ENCODE assay signal across 25 cellular contexts in the genomic region with DNA sequence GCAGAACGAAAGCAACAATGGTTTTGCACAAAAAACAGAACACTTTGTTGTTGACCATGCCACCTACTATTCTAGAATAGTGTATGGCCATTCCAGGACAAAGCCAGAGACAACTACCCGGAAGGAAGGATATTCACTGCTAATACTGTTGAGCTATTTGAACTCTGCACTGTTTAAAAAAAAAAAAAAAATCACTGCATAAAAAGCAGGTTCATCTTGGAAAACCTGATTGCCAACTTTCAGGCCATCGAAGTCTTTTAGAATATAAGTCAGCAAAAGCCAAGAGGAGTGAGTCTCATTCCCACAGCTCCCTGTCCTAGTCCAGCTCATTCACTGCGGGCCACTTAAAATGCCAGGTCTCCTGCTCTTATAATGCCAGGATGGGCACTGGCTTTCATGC. TPM values are rescaled to one million over a fixed set of nuclear protein-coding genes. Genes with fewer than 3 reads are reported as not detected.
A peak's percentile ranks its signal among the peaks of the same experiment; 100 is the strongest.
DNase-seq lines count a peak whose midpoint lies in the region; ATAC-seq, FAIRE-seq and TF ChIP-seq lines count a peak whose summit lies in the region.
"Had no signal": no experiment of that assay in that cellular context is flagged by ENCODE, and none has a peak within 500 bp of the region (broad histone marks: within the 10 kb centered on the region; RNA-seq: fewer than 3 reads in every experiment).

No MANE protein-coding gene starts in this region.

- DNase-seq in Calu3, result peak; percentile 59
- no peak for DNase-seq in GM19239 (ENCODE audit: insufficient read length, low spot score)
- DNase-seq in NCI-H2107 (lab: John Stamatoyannopoulos, UW), result no peak
- no peak for DNase-seq in COLO829 (ENCODE audit: low spot score)
- DNase-seq: activated CD8-positive, alpha-beta T cell treated with anti-CD3 and anti-CD28 coated beads for 36 hours; activated T-cell treated with anti-CD3 and anti-CD28 coated beads for 4 hours; C1 segment of cervical spinal cord; dermis blood vessel endothelial cell; foreskin melanocyte; islet precursor cell; lower lobe of right lung; NCI-H187 treated with DMSO at 0.1 percent for 48 hours; NCI-H2227 treated with DMSO at 0.1 percent for 48 hours; OCI-M1; Right ventricle myocardium superior; substantia nigra had no signal

- no TSS peak for BruUV-seq in Calu3 (replicated peaks; lab: Mats Ljungman, UMichigan)

- H3K36me3 ChIP-seq in neuron (ENCODE audit: insufficient read depth, low read length), result peaks cover 48% of the 10 kb centered on the region
- H3K36me3 ChIP-seq: cardiac muscle cell, HAP-1 had no signal

- CTCF ChIA-PET in Calu3 (lab: Charles Lee), result interaction anchor here (0.5 to 1.2 kb wide), 7 partner anchors 13 to 813 kb away, joined by 3 to 9 read pairs (median 3); no protein-coding TSS in a partner anchor

- peaks cover 71% of the 10 kb centered on the region for H3K4me1 Mint-ChIP-seq in Calu3 (ENCODE audit: low read depth, unreplicated experiment)

- intact Hi-C loops in Calu3 (cut with micrococcal nuclease; ENCODE audit: unreplicated experiment), result no loop called here

- FAIRE-seq in GM19239 (lab: Jason Lieb, UNC), result no peak
- FAIRE-seq: D721Med, urothelium cell line had no signal

- no peaks in the 10 kb centered on the region for H3K27me3 Mint-ChIP-seq in Calu3 (ENCODE audit: unreplicated experiment)

- peaks cover 99% of the 10 kb centered on the region for H3K36me3 Mint-ChIP-seq in Calu3 (ENCODE audit: insufficient read depth, unreplicated experiment)

- ATAC-seq in esophagus mucosa (peak; percentile 4), GM21825 (IDR thresholded peaks at IDR 0.05; ENCODE audit: unreplicated experiment) (no peak)
- ATAC-seq: activated CD4-positive, CD25-positive, alpha-beta regulatory T cell treated with anti-CD3 and anti-CD28 coated beads, Interleukin-2, amount 50 U/mL, for 24 hours; activated CD8-positive, alpha-beta T cell treated with anti-CD3 and anti-CD28 coated beads for 36 hours; lower lobe of right lung had no signal

- TF ChIP-seq CTCF in Calu3 (IDR thresholded peaks at IDR 0.05; ENCODE audit: unreplicated experiment) (no peak), VCaP (conservative IDR thresholded peaks at IDR 0.05) (no peak)

- no peaks in the 10 kb centered on the region for H3K9me3 Mint-ChIP-seq in Calu3 (ENCODE audit: low read depth, unreplicated experiment)
- H3K9me3 Mint-ChIP-seq: activated CD8-positive, alpha-beta T cell treated with anti-CD3 and anti-CD28 coated beads for 36 hours had no signal

- H3K27me3 ChIP-seq in neuron (ENCODE audit: insufficient read depth, low read length), result no peaks in the 10 kb centered on the region
- H3K27me3 ChIP-seq: cardiac muscle cell had no signal

- no peak overlapping the region for H2AFZ ChIP-seq in neuron (ENCODE audit: low read depth, low read length)

- peaks cover 54% of the 10 kb centered on the region for H3K4me1 ChIP-seq in neuron (ENCODE audit: insufficient read depth, low read length)

- H3K4me3 ChIP-seq in neuron (ENCODE audit: low read length), result peak overlapping the region; percentile 79
- H3K4me3 ChIP-seq: cardiac muscle cell, HAP-1, lower lobe of right lung had no signal

- H3K9me3 ChIP-seq in neuron (ENCODE audit: low read length), result peaks cover 2% of the 10 kb centered on the region
- H3K9me3 ChIP-seq: HAP-1, lower lobe of right lung had no signal

- peak overlapping the region; percentile 92 for H3K4me3 Mint-ChIP-seq in Calu3 (ENCODE audit: low read depth, unreplicated experiment)
- H3K4me3 Mint-ChIP-seq: activated CD8-positive, alpha-beta T cell treated with anti-CD3 and anti-CD28 coated beads for 36 hours had no signal

- H3K27ac ChIP-seq in VCaP, result peak overlapping the region; percentile 96
- H3K27ac ChIP-seq: cardiac muscle cell, lower lobe of right lung had no signal

- peak overlapping the region; percentile 64 for H3K27ac Mint-ChIP-seq in Calu3 (ENCODE audit: unreplicated experiment)
- H3K27ac Mint-ChIP-seq: activated CD8-positive, alpha-beta T cell treated with anti-CD3 and anti-CD28 coated beads for 36 hours had no signal

RNA-seq across cellular contexts. Expression of a gene that starts 4.0 kb away (rescaled TPM):
- total RNA-seq in Calu3 (2022), result 91.6 and 100 TPM in 2 replicates
- 2.6 TPM for total RNA-seq in esophagus mucosa

RNA-seq across cellular contexts. Expression of a gene that starts 48.5 kb away (rescaled TPM):
- total RNA-seq in Calu3 (2022) (212 and 223 TPM in 2 replicates), esophagus mucosa (52.6 TPM)

Comparison
In these comparisons a context has a peak if more than half of its experiments do, and no peak if none do; other contexts are left out.
1. RNA of a gene that starts 4.0 kb away (total RNA-seq): 91.6 to 100 TPM in Calu3; 2.6 TPM in esophagus mucosa (single experiment); every median in the first group is over 10 times any median in the second.